ENCODE assay signal across 1 cellular context in genomic region chr5:3326569-3327232, GRCh38.
TF ChIP-seq lines count a peak whose summit lies in the region.

No MANE protein-coding gene starts in this region.

TF ChIP-seq in HEK293, 187 proteins besides CTCF, POLR2A, EP300 and RAD21 (continued from another document):
- TF ChIP-seq ZSCAN4 (tag by site-specific recombination; IDR thresholded peaks at IDR 0.05) (peak; percentile 95), ZNF221 (tag by site-specific recombination; IDR thresholded peaks at IDR 0.05; ENCODE audit: borderline replicate concordance) (no peak), ZNF155 (tag by site-specific recombination; IDR thresholded peaks at IDR 0.05) (no peak), ZBTB44 (tag by site-specific recombination; IDR thresholded peaks at IDR 0.05) (no peak), OVOL3 (tag by site-specific recombination; IDR thresholded peaks at IDR 0.05) (no peak)
